ENCODE assay signal across 22 cellular contexts in genomic region chrX:46040001-46040400, GRCh38.
A peak's percentile ranks its signal among the peaks of the same experiment; 100 is the strongest.
DNase-seq lines count a peak whose midpoint lies in the region; ATAC-seq, FAIRE-seq and TF ChIP-seq lines count a peak whose summit lies in the region.
"Had no signal": no experiment of that assay in that cellular context is flagged by ENCODE, and none has a peak within 500 bp of the region (broad histone marks: within the 10 kb centered on the region; RNA-seq: fewer than 3 reads in every experiment).

No MANE protein-coding gene starts in this region.

- no peaks in the 10 kb centered on the region for H3K79me2 ChIP-seq in mammary epithelial cell (ENCODE audit: insufficient read depth, low read length)
- H3K79me2 ChIP-seq in astrocyte (ENCODE audit: insufficient read depth, low read length) = no peaks in the 10 kb centered on the region

- no peak overlapping the region for H3K4me3 ChIP-seq in mammary epithelial cell (replicated peaks in 1 of 3; ENCODE audit: insufficient read depth in 1 of 3, low read depth in 2 of 3, low read length in 3 of 3)
- no peak overlapping the region for H3K4me3 ChIP-seq in astrocyte (ENCODE audit: insufficient read depth, low read depth, low read length)
- H3K4me3 ChIP-seq: GM23338 had no signal

- TF ChIP-seq CTCF in mammary epithelial cell (conservative IDR thresholded peaks at IDR 0.05 in 1 of 2, IDR thresholded peaks at IDR 0.05 in 1 of 2; ENCODE audit: extremely low read depth in 1 of 2, insufficient read depth in 1 of 2, low read depth in 1 of 2, low read length in 2 of 2) (no peak), MCF 10A (IDR thresholded peaks at IDR 0.05; ENCODE audit: unreplicated experiment) (no peak), astrocyte (IDR thresholded peaks at IDR 0.05; ENCODE audit: insufficient read depth, low read depth, low read length) (no peak)

- H3K4me1 Mint-ChIP-seq in MCF 10A (ENCODE audit: insufficient read depth, unreplicated experiment) (no peaks in the 10 kb centered on the region), astrocyte (ENCODE audit: low read depth, unreplicated experiment) (no peaks in the 10 kb centered on the region)
- no peaks in the 10 kb centered on the region for H3K4me1 Mint-ChIP-seq in T-helper 2 cell treated with Interferon-gamma antibody and Interleukin-4, amounts not matched to agents 5 μg/mL and 100 μg/mL, for 36 hours (ENCODE audit: low read depth)
- H3K4me1 Mint-ChIP-seq: B cell, GM23338 had no signal

- H3K9ac ChIP-seq in mammary epithelial cell (ENCODE audit: insufficient read depth, low read length) = no peak overlapping the region
- H3K9ac ChIP-seq in astrocyte (ENCODE audit: low read length) = no peak overlapping the region

- H3K27ac Mint-ChIP-seq in MCF 10A (ENCODE audit: low read depth, unreplicated experiment) (no peak overlapping the region), astrocyte (ENCODE audit: unreplicated experiment) (no peak overlapping the region)
- H3K27ac Mint-ChIP-seq in T-helper 2 cell treated with Interferon-gamma antibody and Interleukin-4, amounts not matched to agents 5 μg/mL and 100 μg/mL, for 36 hours = no peak overlapping the region
- H3K27ac Mint-ChIP-seq: B cell; CD4-positive, alpha-beta T cell; GM23338 had no signal

- CTCF ChIA-PET in mammary epithelial cell (lab: Charles Lee; ENCODE audit: low non-redundant PET) = no interaction called here
- CTCF ChIA-PET in MCF 10A (lab: Yijun Ruan, JAX) = no interaction called here

- peaks cover 10% of the 10 kb centered on the region for H3K27me3 Mint-ChIP-seq in MCF 10A (ENCODE audit: insufficient read depth, unreplicated experiment)
- H3K27me3 Mint-ChIP-seq in astrocyte (ENCODE audit: low read depth, unreplicated experiment) = no peaks in the 10 kb centered on the region
- peaks cover 2% of the 10 kb centered on the region for H3K27me3 Mint-ChIP-seq in T-helper 2 cell treated with Interferon-gamma antibody and Interleukin-4, amounts not matched to agents 5 μg/mL and 100 μg/mL, for 36 hours (ENCODE audit: low read depth)
- H3K27me3 Mint-ChIP-seq: B cell; CD4-positive, alpha-beta T cell had no signal

- H4K20me1 ChIP-seq in mammary epithelial cell (ENCODE audit: insufficient read depth, low read length) = no peaks in the 10 kb centered on the region
- H4K20me1 ChIP-seq in astrocyte (ENCODE audit: insufficient read depth, low read length) = no peaks in the 10 kb centered on the region

- peaks cover 11% of the 10 kb centered on the region for H3K9me3 Mint-ChIP-seq in MCF 10A (ENCODE audit: unreplicated experiment)
- H3K9me3 Mint-ChIP-seq in astrocyte (ENCODE audit: unreplicated experiment) = peaks cover 4% of the 10 kb centered on the region
- H3K9me3 Mint-ChIP-seq in T-helper 2 cell treated with Interferon-gamma antibody and Interleukin-4, amounts not matched to agents 5 μg/mL and 100 μg/mL, for 36 hours = peaks cover 9% of the 10 kb centered on the region

- POLR2A ChIA-PET in MCF 10A (lab: Yijun Ruan, JAX) = no interaction called here

- DNase-seq in mammary epithelial cell = peak; percentile 14
- DNase-seq in MCF 10A (ENCODE audit: unreplicated experiment) = no peak
- no peak for DNase-seq in astrocyte (ENCODE audit: low read depth)
- peak; percentile 29 for DNase-seq in epithelial cell of prostate (ENCODE audit: low read depth, low spot score)
- no peak for DNase-seq in stimulated activated CD4-positive, alpha-beta T cell treated with anti-CD3 and anti-CD28 coated beads, Interleukin-1b, Interleukin-23, amount 100 ng/mL, for 48 hours
- DNase-seq in NCI-H526 treated with DMSO at 0.1 percent for 48 hours (lab: John Stamatoyannopoulos, UW) = no peak
- no peak for DNase-seq in T-helper 2 cell treated with Interferon-gamma antibody and Interleukin-4, amounts not matched to agents 5 μg/mL and 100 μg/mL, for 36 hours (ENCODE audit: low spot score)
- DNase-seq: Caco-2; CD4-positive, alpha-beta T cell; HCEC 1CT; IMR-90 had no signal

- H3K4me1 ChIP-seq in mammary epithelial cell (ENCODE audit: insufficient read depth, low read length) (no peaks in the 10 kb centered on the region), astrocyte (ENCODE audit: insufficient read depth, low read length) (no peaks in the 10 kb centered on the region)
- H3K4me1 ChIP-seq: Caco-2 had no signal

- intact Hi-C loops in mammary epithelial cell (cut with micrococcal nuclease) = no loop called here
- intact Hi-C loops in MCF 10A (cut with micrococcal nuclease) = no loop called here

- H3K4me3 Mint-ChIP-seq in MCF 10A (ENCODE audit: unreplicated experiment) = no peak overlapping the region
- no peak overlapping the region for H3K4me3 Mint-ChIP-seq in astrocyte (ENCODE audit: unreplicated experiment)
- no peak overlapping the region for H3K4me3 Mint-ChIP-seq in T-helper 2 cell treated with Interferon-gamma antibody and Interleukin-4, amounts not matched to agents 5 μg/mL and 100 μg/mL, for 36 hours
- H3K4me3 Mint-ChIP-seq: B cell; CD4-positive, alpha-beta T cell; GM23338 had no signal

- no peak for ATAC-seq in HG03280 (IDR thresholded peaks at IDR 0.05; ENCODE audit: unreplicated experiment)
- ATAC-seq: GM23338 had no signal

- no TSS peak for BruUV-seq in mammary epithelial cell (replicated peaks; lab: Mats Ljungman, UMichigan)
- BruUV-seq in MCF 10A (replicated peaks; lab: Mats Ljungman, UMichigan) = no TSS peak

- H3K27me3 ChIP-seq in mammary epithelial cell (ENCODE audit: insufficient read depth, low read length) (peaks cover 2% of the 10 kb centered on the region), astrocyte (ENCODE audit: insufficient read depth, low read length) (no peaks in the 10 kb centered on the region)

- H3K36me3 ChIP-seq in mammary epithelial cell (ENCODE audit: insufficient read depth, low read length) (no peaks in the 10 kb centered on the region), astrocyte (ENCODE audit: insufficient read depth, low read length) (no peaks in the 10 kb centered on the region)

- H3K4me2 ChIP-seq in mammary epithelial cell (ENCODE audit: insufficient read depth, low read depth, low read length) (no peak overlapping the region), astrocyte (ENCODE audit: low read length) (no peak overlapping the region)
- H3K4me2 ChIP-seq: GM23338 had no signal

- H3K27ac ChIP-seq in mammary epithelial cell (ENCODE audit: insufficient read depth, low read depth, low read length) = no peak overlapping the region
- H3K27ac ChIP-seq in astrocyte (ENCODE audit: low read depth, low read length) = no peak overlapping the region
- peak overlapping the region; percentile 39 for H3K27ac ChIP-seq in epithelial cell of prostate
- H3K27ac ChIP-seq: 22Rv1, C4-2B had no signal

- dilution Hi-C loops in mammary epithelial cell (cut with HindIII; ENCODE audit: low sequenced_read_pairs) = no loop called here

- in situ Hi-C loops in mammary epithelial cell (cut with MboI; ENCODE audit: low sequenced_read_pairs in 2 of 2) = no loop called here

- no peak overlapping the region for H2AFZ ChIP-seq in mammary epithelial cell (ENCODE audit: low read depth, low read length)
- no peak overlapping the region for H2AFZ ChIP-seq in astrocyte (ENCODE audit: low read depth, low read length)
- H2AFZ ChIP-seq: GM23338 had no signal

- peak; percentile 73 for FAIRE-seq in astrocyte (lab: Jason Lieb, UNC)
- FAIRE-seq: D721Med, G401.6, GM12892, GM18507, H54, HTR-8/SVneo had no signal

- peaks cover 9% of the 10 kb centered on the region for H3K9me3 ChIP-seq in mammary epithelial cell (replicated peaks; ENCODE audit: insufficient read depth, low read length)
- no peaks in the 10 kb centered on the region for H3K9me3 ChIP-seq in astrocyte (ENCODE audit: insufficient read depth, low read depth, low read length)
- H3K9me3 ChIP-seq: Caco-2 had no signal

- H3K36me3 Mint-ChIP-seq in MCF 10A (ENCODE audit: insufficient read depth, unreplicated experiment) (no peaks in the 10 kb centered on the region), astrocyte (ENCODE audit: low read depth, unreplicated experiment) (no peaks in the 10 kb centered on the region)
- H3K36me3 Mint-ChIP-seq in T-helper 2 cell treated with Interferon-gamma antibody and Interleukin-4, amounts not matched to agents 5 μg/mL and 100 μg/mL, for 36 hours (ENCODE audit: low read depth) = peaks cover 3% of the 10 kb centered on the region

Comparison
In these comparisons a context has a peak if more than half of its experiments do, and no peak if none do; other contexts are left out.
1. DNase-seq: peak in mammary epithelial cell (single experiment) and epithelial cell of prostate (single experiment); none in MCF 10A (single experiment), astrocyte (single experiment), stimulated activated CD4-positive, alpha-beta T cell treated with anti-CD3 and anti-CD28 coated beads, Interleukin-1b, Interleukin-23, amount 100 ng/mL, for 48 hours (single experiment), NCI-H526 treated with DMSO at 0.1 percent for 48 hours (single experiment) and T-helper 2 cell treated with Interferon-gamma antibody and Interleukin-4, amounts not matched to agents 5 μg/mL and 100 μg/mL, for 36 hours (single experiment).